ENCODE assay signal across 23 cellular contexts in genomic region chr15:43091859-43092258, GRCh38. TPM values are rescaled to one million over a fixed set of nuclear protein-coding genes. Genes with fewer than 3 reads are reported as not detected.
DNase-seq lines count a peak whose midpoint lies in the region; ATAC-seq, FAIRE-seq and TF ChIP-seq lines count a peak whose summit lies in the region.
"Had no signal": no experiment of that assay in that cellular context is flagged by ENCODE, and none has a peak within 500 bp of the region (broad histone marks: within the 10 kb centered on the region; RNA-seq: fewer than 3 reads in every experiment).

No MANE protein-coding gene starts in this region.

- peaks cover 32% of the 10 kb centered on the region for H3K36me3 ChIP-seq in K562 (ENCODE audit: control insufficient read depth, insufficient read depth, low read length)
- H3K36me3 ChIP-seq in mesenchymal stem cell (ENCODE audit: control insufficient read depth in 1 of 2, insufficient read depth in 2 of 2, low read depth in 1 of 2, low read length in 2 of 2) = peaks cover 0 to 11% of the 10 kb centered on the region in 2 experiments
- peaks cover 13% of the 10 kb centered on the region; the same call in 1 of the 2 replicates for H3K36me3 ChIP-seq in SJCRH30
- peaks cover 36% of the 10 kb centered on the region for H3K36me3 ChIP-seq in endodermal cell (ENCODE audit: control insufficient read depth, insufficient read depth, low read length)

- ATAC-seq in right cardiac atrium (no peak), left cardiac atrium (no peak), K562 (no peak), HG03354 (IDR thresholded peaks at IDR 0.05; ENCODE audit: poor library complexity, severe bottlenecking, unreplicated experiment) (no peak)

- 98% methylated on average over 4 of the region's 4 CpGs for WGBS in right cardiac atrium
- WGBS in K562 (ENCODE audit: insufficient coverage, low coverage, missing lambda C conversion rate) = 100% methylated on average over 2 of the region's 4 CpGs
- 100% methylated on average over 2 of the region's 4 CpGs for WGBS in mesenchymal stem cell
- 89 to 100% methylated on average over 1 to 4 of the region's 4 CpGs for WGBS in endodermal cell (ENCODE audit: insufficient coverage in 1 of 2, insufficient read length in 1 of 2), 2 experiments

- no peak overlapping the region for H2BK12ac ChIP-seq in mesenchymal stem cell (ENCODE audit: low read length in 2 of 2)

- DNase-seq in right cardiac atrium (no peak), left cardiac atrium (no peak), K562 (ENCODE audit: extremely low read depth in 1 of 4, low spot score in 3 of 4) (no peak), mesenchymal stem cell (peak; percentile 11), DMS114 treated with DMSO at 0.1 percent for 48 hours (lab: John Stamatoyannopoulos, UW; ENCODE audit: unreplicated experiment) (no peak), SJCRH30 (no peak), endodermal cell (no peak)
- DNase-seq: ACHN, HCEC 1CT, KG1, MM.1S, NCI-H1092, NCI-H1417 treated with DMSO at 0.1 percent for 48 hours, NCI-H1694 treated with DMSO at 0.1 percent for 48 hours, NCI-H2081, NCI-H2227 treated with DMSO at 0.1 percent for 48 hours, NCI-H526 treated with DMSO at 0.1 percent for 48 hours, Right ventricle myocardium superior, RPMI8226 had no signal

- H3K79me1 ChIP-seq in mesenchymal stem cell (replicated peaks; ENCODE audit: low read length, poor library complexity, severe bottlenecking) = peaks cover 2% of the 10 kb centered on the region

- no peak for TF ChIP-seq EP300 in K562 (IDR thresholded peaks at IDR 0.05; ENCODE audit: low read length)

- H3K4me3 ChIP-seq in right cardiac atrium (ENCODE audit: low read length) (no peak overlapping the region), K562 (no peak overlapping the region), mesenchymal stem cell (ENCODE audit: insufficient read depth in 1 of 2, low read depth in 1 of 2, low read length in 2 of 2) (no peak overlapping the region), SJCRH30 (no peak overlapping the region), endodermal cell (ENCODE audit: low read length) (no peak overlapping the region)

- no peak overlapping the region for H4K8ac ChIP-seq in mesenchymal stem cell (ENCODE audit: low read length)

- BruUV-seq in K562 (replicated peaks; lab: Mats Ljungman, UMichigan) = no TSS peak

- peak overlapping the region; percentile 67 for H2BK15ac ChIP-seq in mesenchymal stem cell (ENCODE audit: low read depth, poor library complexity, severe bottlenecking)

- no peak overlapping the region for H3K4me3 Mint-ChIP-seq in endodermal cell

- H3K14ac ChIP-seq in mesenchymal stem cell (ENCODE audit: low read length in 2 of 2) = no peak overlapping the region

- H3K4me1 ChIP-seq in right cardiac atrium (ENCODE audit: control insufficient read depth, insufficient read depth, low read length) (no peaks in the 10 kb centered on the region), K562 (replicated peaks in 1 of 2; ENCODE audit: control insufficient read depth in 2 of 2, insufficient read depth in 2 of 2, low read length in 2 of 2) (peaks cover 11 to 26% of the 10 kb centered on the region in 2 experiments), mesenchymal stem cell (ENCODE audit: control insufficient read depth, insufficient read depth, low read depth, low read length) (peaks cover 7% of the 10 kb centered on the region), SJCRH30 (no peaks in the 10 kb centered on the region), endodermal cell (ENCODE audit: control insufficient read depth, insufficient read depth, low read length) (no peaks in the 10 kb centered on the region)

- no peak overlapping the region for H2AK5ac ChIP-seq in mesenchymal stem cell (ENCODE audit: low read length, severe bottlenecking)

- H4K20me1 ChIP-seq in K562 (replicated peaks; ENCODE audit: control insufficient read depth, insufficient read depth, low read length) = no peaks in the 10 kb centered on the region

- H2BK120ac ChIP-seq in mesenchymal stem cell (ENCODE audit: low read depth, low read length) = no peak overlapping the region

- CTCF ChIA-PET in K562 (lab: Yijun Ruan, JAX; ENCODE audit: low intra/inter-chr PET ratio) = no interaction called here

- POLR2A ChIA-PET in K562 (lab: Yijun Ruan, JAX) = interaction anchor here (1.4 kb wide), 1 partner anchor 13 kb away, joined by 3 read pairs; no protein-coding TSS in a partner anchor

- H3K18ac ChIP-seq in mesenchymal stem cell (ENCODE audit: low read depth in 1 of 2, low read length in 2 of 2) = no peak overlapping the region

- H3K27me3 Mint-ChIP-seq in endodermal cell (ENCODE audit: insufficient read depth) = no peaks in the 10 kb centered on the region

- no peaks in the 10 kb centered on the region for H3K9me1 ChIP-seq in K562 (ENCODE audit: control insufficient read depth, insufficient read depth, low read length)

- no peaks in the 10 kb centered on the region for H3K9me3 Mint-ChIP-seq in endodermal cell

- no peak overlapping the region for H3K4ac ChIP-seq in mesenchymal stem cell (ENCODE audit: low read depth in 1 of 2, low read length in 2 of 2)

- H3K4me2 ChIP-seq in K562 (ENCODE audit: insufficient read depth, low read length) = no peak overlapping the region
- H3K4me2 ChIP-seq in mesenchymal stem cell (ENCODE audit: low read length, poor library complexity, severe bottlenecking) = no peak overlapping the region

- no peak overlapping the region for H4K91ac ChIP-seq in mesenchymal stem cell (ENCODE audit: low read length)

- TF ChIP-seq RAD21 in K562 (CRISPR knock-in tag; conservative IDR thresholded peaks at IDR 0.05 in 1 of 2, IDR thresholded peaks at IDR 0.05 in 1 of 2) = no peak

- H3K27ac ChIP-seq in right cardiac atrium (ENCODE audit: low read length) = peak overlapping the region; percentile 45
- no peak overlapping the region for H3K27ac ChIP-seq in K562 (ENCODE audit: extremely low read depth, low read depth, low read length)
- H3K27ac ChIP-seq in mesenchymal stem cell (ENCODE audit: low read length, poor library complexity, severe bottlenecking) = no peak overlapping the region
- H3K27ac ChIP-seq in SJCRH30 = no peak overlapping the region
- H3K27ac ChIP-seq in endodermal cell (ENCODE audit: low read depth, low read length) = no peak overlapping the region
- H3K27ac ChIP-seq: 22Rv1 had no signal

- H3K4me1 Mint-ChIP-seq in endodermal cell = no peaks in the 10 kb centered on the region

- peaks cover 25% of the 10 kb centered on the region for H3K36me3 Mint-ChIP-seq in endodermal cell (ENCODE audit: low read depth)

- FAIRE-seq in K562 (lab: Jason Lieb, UNC) = no peak
- FAIRE-seq: GM19239, H1 had no signal

- intact Hi-C loops in right cardiac atrium (cut with DNase I) = no loop called here
- intact Hi-C loops in left cardiac atrium (cut with DNase I) = no loop called here
- intact Hi-C loops in K562 (cut with micrococcal nuclease) = no loop called here

- no peak overlapping the region for H3K23ac ChIP-seq in mesenchymal stem cell (ENCODE audit: low read length in 2 of 2)

- no peak for TF ChIP-seq CTCF in K562 (IDR thresholded peaks at IDR 0.05 in 2 of 3, conservative IDR thresholded peaks at IDR 0.05 in 1 of 3; ENCODE audit: insufficient read depth in 2 of 3, low read depth in 1 of 3, low read length in 3 of 3)
- no peak for TF ChIP-seq CTCF in endodermal cell (conservative IDR thresholded peaks at IDR 0.05)

- no peaks in the 10 kb centered on the region for H3K27me3 ChIP-seq in right cardiac atrium (ENCODE audit: control insufficient read depth, insufficient read depth)
- H3K27me3 ChIP-seq in K562 (ENCODE audit: control insufficient read depth in 2 of 2, insufficient read depth in 2 of 2, low read length in 2 of 2) = no peaks in the 10 kb centered on the region
- H3K27me3 ChIP-seq in mesenchymal stem cell (ENCODE audit: control insufficient read depth in 1 of 2, insufficient read depth in 1 of 2, low read length in 2 of 2) = no peaks in the 10 kb centered on the region
- no peaks in the 10 kb centered on the region for H3K27me3 ChIP-seq in SJCRH30
- no peaks in the 10 kb centered on the region for H3K27me3 ChIP-seq in endodermal cell (ENCODE audit: control insufficient read depth, insufficient read depth, low read length, poor library complexity, severe bottlenecking)

- H3K79me2 ChIP-seq in K562 (ENCODE audit: control insufficient read depth, insufficient read depth, low read length) = peaks cover 80% of the 10 kb centered on the region

- H2AFZ ChIP-seq in K562 (ENCODE audit: low read depth, low read length) = no peak overlapping the region
- H2AFZ ChIP-seq in mesenchymal stem cell (ENCODE audit: low read depth, low read length) = no peak overlapping the region

- in situ Hi-C loops in K562 (cut with MboI) = no loop called here

- H3K27ac Mint-ChIP-seq in endodermal cell = no peak overlapping the region

- H2BK5ac ChIP-seq in mesenchymal stem cell (ENCODE audit: low read depth, low read length, poor library complexity, severe bottlenecking) = no peak overlapping the region

- H3K9me3 ChIP-seq in right cardiac atrium (ENCODE audit: control insufficient read depth, low read length) (no peaks in the 10 kb centered on the region), K562 (replicated peaks; ENCODE audit: control insufficient read depth, insufficient read depth, low read depth, low read length) (no peaks in the 10 kb centered on the region), mesenchymal stem cell (ENCODE audit: control insufficient read depth, low read length) (no peaks in the 10 kb centered on the region), SJCRH30 (replicated peaks) (no peaks in the 10 kb centered on the region), endodermal cell (ENCODE audit: control insufficient read depth, low read length) (no peaks in the 10 kb centered on the region)

- H3K9ac ChIP-seq in K562 (ENCODE audit: insufficient read depth in 1 of 2, low read depth in 2 of 2, low read length in 2 of 2) (no peak overlapping the region), mesenchymal stem cell (ENCODE audit: low read length) (no peak overlapping the region), endodermal cell (ENCODE audit: extremely low read depth, low read length, poor library complexity, severe bottlenecking) (no peak overlapping the region)

- TF ChIP-seq POLR2A in K562 (conservative IDR thresholded peaks at IDR 0.05) = no peak

RNA-seq across cellular contexts. Expression of gene UBR1, which starts 14.0 kb away (rescaled TPM):
- total RNA-seq in right cardiac atrium = 10 to 100 TPM; 20.9 to 25.5 (median 21.0) TPM
- polyA plus RNA-seq in right cardiac atrium = 6.1 TPM
- 10 to 100 TPM; 18.0 to 21.5 TPM for total RNA-seq in left cardiac atrium
- total RNA-seq in K562 (2011; cell fraction: chromatin; rRNA removed; ENCODE audit: low replicate concordance) = 44.9 and 175 TPM in 2 replicates
- 23.3 and 24.9 TPM in 2 replicates for total RNA-seq in K562 (2011; cell fraction: nucleolus; rRNA removed)
- total RNA-seq in K562 (2011; cell fraction: nucleoplasm; rRNA removed) = 47.1 and 58.6 TPM in 2 replicates
- total RNA-seq in K562 (2014; rRNA removed) = 15.3 and 20.9 TPM in 2 replicates
- 30.7 and 32.8 TPM in 2 replicates for total RNA-seq in K562 (2014; rRNA removed; fragmentation: Illumina TruSeq; extraction: Trizol)
- total RNA-seq in K562 (2015; rRNA removed; fragmentation: Illumina TruSeq; extraction: Trizol) = 23.6 and 28.6 TPM in 2 replicates
- total RNA-seq in K562 (2021) = 21.2 and 24.0 TPM in 2 replicates
- 10.6 and 15.7 TPM in 2 replicates for polyA plus RNA-seq in K562 (2011; rRNA removed)
- polyA plus RNA-seq in K562 (2011; cell fraction: cytosol; rRNA removed) = 2.7 and 4.1 TPM in 2 replicates
- polyA plus RNA-seq in K562 (2011; cell fraction: nucleus; rRNA removed) = 11.4 and 13.6 TPM in 2 replicates
- 7.8 and 9.5 TPM in 2 replicates for polyA plus RNA-seq in K562 (2012)
- 10.8 and 14.2 TPM in 2 replicates for polyA plus RNA-seq in K562 (2014; fragmentation: Illumina TruSeq; extraction: Trizol)
- 1 to 10 TPM; 5.8 to 7.1 TPM for polyA plus RNA-seq in K562 (2014; fragmentation: Nextera tagmentation; extraction: Ambion mirVana)
- 10.8 and 11.6 TPM in 2 replicates for polyA plus RNA-seq in K562 (2014; rRNA removed)
- 39.0 and 48.8 TPM in 2 replicates for polyA minus RNA-seq in K562 (2011; rRNA and poly(A)+ RNA removed)
- polyA minus RNA-seq in K562 (2011; cell fraction: cytosol; rRNA and poly(A)+ RNA removed) = 16.3 and 21.1 TPM in 2 replicates
- polyA minus RNA-seq in K562 (2011; cell fraction: nucleus; rRNA and poly(A)+ RNA removed) = 47.7 and 61.1 TPM in 2 replicates
- 7.5 TPM for polyA plus RNA-seq in mesenchymal stem cell (2013, experiment 1 of 2)
- 7.7 TPM for polyA plus RNA-seq in mesenchymal stem cell (2013, experiment 2 of 2)
- total RNA-seq in SJCRH30 (2014; rRNA removed; shearing (Covaris generic)) = 25.1 and 27.5 TPM in 2 replicates
- 10 to 100 TPM; 30.3 to 30.9 TPM for total RNA-seq in endodermal cell
- 14.4 TPM for polyA plus RNA-seq in endodermal cell (2013, experiment 1 of 2)
- polyA plus RNA-seq in endodermal cell (2013, experiment 2 of 2) = 14.5 TPM

RNA-seq across cellular contexts. Expression of gene TMEM62, which starts 41.5 kb away (rescaled TPM):
- total RNA-seq in right cardiac atrium (10 to 100 TPM in 3 of 4 donors, 1 to 10 TPM in 1; 9.8 to 11.2 (median 10.4) TPM), left cardiac atrium (10 to 100 TPM; 10.3 to 11.1 TPM), K562 (2014; rRNA removed) (13.8 and 14.2 TPM in 2 replicates), K562 (2014; rRNA removed; fragmentation: Illumina TruSeq; extraction: Trizol) (15.7 and 19.8 TPM in 2 replicates), K562 (2015; rRNA removed; fragmentation: Illumina TruSeq; extraction: Trizol) (16.6 and 16.9 TPM in 2 replicates), K562 (2021) (10.6 and 11.9 TPM in 2 replicates), endodermal cell (10 to 100 TPM in 1 of 2 donors, 1 to 10 TPM in 1; 8.1 to 10.2 TPM)
- polyA plus RNA-seq in right cardiac atrium (7.8 TPM), K562 (2011; rRNA removed) (7.3 and 10.6 TPM in 2 replicates), K562 (2014; fragmentation: Illumina TruSeq; extraction: Trizol) (13.8 and 14.4 TPM in 2 replicates), K562 (2014; fragmentation: Nextera tagmentation; extraction: Ambion mirVana) (1 to 10 TPM; 4.4 to 6.6 TPM), K562 (2014; rRNA removed) (8.5 and 11.1 TPM in 2 replicates)
- 31.6 and 73.3 TPM in 2 replicates for total RNA-seq in K562 (2011; cell fraction: chromatin; rRNA removed; ENCODE audit: low replicate concordance)
- 19.7 and 20.0 TPM in 2 replicates for total RNA-seq in K562 (2011; cell fraction: nucleolus; rRNA removed)
- 36.1 and 40.1 TPM in 2 replicates for total RNA-seq in K562 (2011; cell fraction: nucleoplasm; rRNA removed)
- polyA plus RNA-seq in K562 (2011; cell fraction: cytosol; rRNA removed) = 4.7 and 7.6 TPM in 2 replicates
- polyA plus RNA-seq in K562 (2011; cell fraction: nucleus; rRNA removed) = 9.2 and 11.6 TPM in 2 replicates
- polyA plus RNA-seq in K562 (2012) = 7.0 and 9.6 TPM in 2 replicates
- 12.9 and 17.0 TPM in 2 replicates for polyA minus RNA-seq in K562 (2011; rRNA and poly(A)+ RNA removed)
- 3.0 and 3.4 TPM in 2 replicates for polyA minus RNA-seq in K562 (2011; cell fraction: cytosol; rRNA and poly(A)+ RNA removed)
- polyA minus RNA-seq in K562 (2011; cell fraction: nucleus; rRNA and poly(A)+ RNA removed) = 11.6 and 12.4 TPM in 2 replicates
- polyA plus RNA-seq in mesenchymal stem cell (2013, experiment 1 of 2) = 8.5 TPM
- 8.7 TPM for polyA plus RNA-seq in mesenchymal stem cell (2013, experiment 2 of 2)
- total RNA-seq in SJCRH30 (2014; rRNA removed; shearing (Covaris generic)) = 3.0 and 3.1 TPM in 2 replicates
- polyA plus RNA-seq in endodermal cell (2013, experiment 1 of 2) = 4.8 TPM
- 4.4 TPM for polyA plus RNA-seq in endodermal cell (2013, experiment 2 of 2)
